In the genomic region with DNA sequence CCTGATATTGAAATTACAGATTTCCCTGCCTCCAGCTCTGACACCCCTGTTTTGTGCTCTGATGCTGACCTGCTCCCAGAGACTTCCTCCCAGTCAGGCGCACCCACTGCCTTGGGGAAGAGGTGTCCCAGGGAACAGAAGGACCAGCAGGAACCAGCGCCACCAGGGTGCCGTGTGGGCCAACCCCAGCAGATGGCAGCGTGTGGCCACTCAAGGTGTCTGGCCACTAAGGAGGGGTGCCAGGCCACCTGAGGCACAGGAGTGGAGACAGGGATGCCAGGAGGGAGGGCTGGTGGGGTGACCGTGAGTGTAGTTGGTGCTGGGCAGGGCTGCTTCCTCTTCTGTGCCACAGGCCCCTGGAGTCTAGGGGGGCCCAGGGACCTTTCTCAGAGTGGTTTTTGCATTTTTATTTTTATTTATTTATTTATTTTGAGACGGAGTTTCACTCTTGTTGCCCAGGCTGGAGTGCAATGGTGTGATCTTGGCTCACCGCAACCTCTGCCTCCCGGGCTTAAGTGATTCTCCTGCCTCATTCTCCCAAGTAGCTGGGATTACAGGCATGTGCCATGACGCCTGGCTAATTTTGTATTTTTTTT, we compare ENCODE assay signal across 8 cellular contexts. TPM values are rescaled to one million over a fixed set of nuclear protein-coding genes. Genes with fewer than 3 reads are reported as not detected.
DNase-seq lines count a peak whose midpoint lies in the region; ATAC-seq and TF ChIP-seq lines count a peak whose summit lies in the region.

No MANE protein-coding gene starts in this region.

- TF ChIP-seq POLR2A in gastroesophageal sphincter (IDR thresholded peaks at IDR 0.05) (no peak), prostate gland (IDR thresholded peaks at IDR 0.05) (no peak)

- H3K9me3 ChIP-seq in NT2/D1 (ENCODE audit: insufficient read depth, low read length) (no peaks in the 10 kb centered on the region), gastroesophageal sphincter (no peaks in the 10 kb centered on the region), prostate gland (no peaks in the 10 kb centered on the region)

- WGBS in gastroesophageal sphincter (ENCODE audit: low coverage in 1 of 2), 2 donors, result 60 to 69% methylated on average over 1 to 5 of the region's 9 CpGs
- 56% methylated on average over 9 of the region's 9 CpGs for WGBS in prostate gland

- H3K27ac ChIP-seq in gastroesophageal sphincter, result no peak overlapping the region
- no peak overlapping the region for H3K27ac ChIP-seq in prostate gland

- H3K4me3 ChIP-seq in NT2/D1 (ENCODE audit: insufficient read length, low read depth) (no peak overlapping the region), gastroesophageal sphincter (no peak overlapping the region), prostate gland (no peak overlapping the region)

- TF ChIP-seq CTCF in gastroesophageal sphincter (IDR thresholded peaks at IDR 0.05), result peak in 3 of 4 experiments; percentile 69 to 76 (median 75)
- peak in 3 of 4 experiments; percentile 46 to 87 (median 69) for TF ChIP-seq CTCF in prostate gland (IDR thresholded peaks at IDR 0.05)

- no peak for TF ChIP-seq EP300 in gastroesophageal sphincter (IDR thresholded peaks at IDR 0.05)

- intact Hi-C loops in prostate gland (cut with DNase I), result no loop called here

- DNase-seq in DMS153 (lab: John Stamatoyannopoulos, UW), result peak; percentile 71
- DNase-seq in HCEC 1CT, result peak; percentile 41
- DNase-seq in NT2/D1 (ENCODE audit: low read depth, low spot score), result no peak
- peak; percentile 73 to 79 for DNase-seq in activated T-cell treated with anti-CD3 and anti-CD28 coated beads, Interleukin-2, amount 50 U/mL, for 48 hours
- DNase-seq in prostate gland (ENCODE audit: low spot score), result peak; percentile 61
- DNase-seq in NCI-H1048 (lab: John Stamatoyannopoulos, UW), result no peak

- H3K9ac ChIP-seq in NT2/D1 (ENCODE audit: insufficient read length, low read depth), result peak overlapping the region; percentile 5

- H3K27me3 ChIP-seq in NT2/D1 (ENCODE audit: insufficient read depth, insufficient read length) (no peaks in the 10 kb centered on the region), gastroesophageal sphincter (no peaks in the 10 kb centered on the region), prostate gland (replicated peaks; ENCODE audit: insufficient read depth) (no peaks in the 10 kb centered on the region)

- no peaks in the 10 kb centered on the region for H3K36me3 ChIP-seq in NT2/D1 (ENCODE audit: insufficient read depth, insufficient read length, low read length)
- no peaks in the 10 kb centered on the region for H3K36me3 ChIP-seq in gastroesophageal sphincter
- H3K36me3 ChIP-seq in prostate gland, result no peaks in the 10 kb centered on the region

- peaks cover 13% of the 10 kb centered on the region for H3K4me1 ChIP-seq in NT2/D1 (ENCODE audit: insufficient read depth, insufficient read length)
- H3K4me1 ChIP-seq in gastroesophageal sphincter, result peaks cover 0 to 30% (median 10%) of the 10 kb centered on the region in 3 donors
- H3K4me1 ChIP-seq in prostate gland (replicated peaks), result no peaks in the 10 kb centered on the region

- ATAC-seq in gastroesophageal sphincter (peak; percentile 78), HG03460 (IDR thresholded peaks at IDR 0.05; ENCODE audit: unreplicated experiment) (no peak)

RNA-seq across cellular contexts. Expression of gene TEX44, which starts 56.0 kb away (rescaled TPM):
- total RNA-seq in gastroesophageal sphincter (not detected), prostate gland (10 to 100 TPM in 1 of 2 donors, not detected in 1; 10.6 TPM)

RNA-seq across cellular contexts. Expression of gene PTMA, which starts 59.6 kb away (rescaled TPM):
- total RNA-seq in gastroesophageal sphincter, result 100 to 1,000 TPM; 683 to 866 (median 805) TPM
- total RNA-seq in prostate gland, result 100 to 1,000 TPM; 418 to 613 TPM

Comparison
In these comparisons a context has a peak if more than half of its experiments do, and no peak if none do; other contexts are left out.
1. DNase-seq: peak in DMS153 (single experiment), HCEC 1CT (single experiment), activated T-cell treated with anti-CD3 and anti-CD28 coated beads, Interleukin-2, amount 50 U/mL, for 48 hours (2 of 2) and prostate gland (single experiment); none in NT2/D1 (single experiment) and NCI-H1048 (single experiment).